21 cellular contexts compared by ENCODE assay signal in genomic region chr11:6631356-6631890, GRCh38. TPM values are rescaled to one million over a fixed set of nuclear protein-coding genes. Genes with fewer than 3 reads are reported as not detected.
DNase-seq lines count a peak whose midpoint lies in the region; ATAC-seq and TF ChIP-seq lines count a peak whose summit lies in the region.
"Had no signal": no experiment of that assay in that cellular context is flagged by ENCODE, and none has a peak within 500 bp of the region (broad histone marks: within the 10 kb centered on the region; RNA-seq: fewer than 3 reads in every experiment).

No MANE protein-coding gene starts in this region.

- H2BK5ac ChIP-seq in mesenchymal stem cell (ENCODE audit: low read depth, low read length, poor library complexity, severe bottlenecking), result no peak overlapping the region

- no peak overlapping the region for H3K4me2 ChIP-seq in mesenchymal stem cell (ENCODE audit: low read length, poor library complexity, severe bottlenecking)
- H3K4me2 ChIP-seq: KMS-11, PC-9 had no signal

- peak overlapping the region; percentile 32 for H4K8ac ChIP-seq in mesenchymal stem cell (ENCODE audit: low read length)

- WGBS in mesenchymal stem cell, result 95% methylated on average over 12 of the region's 12 CpGs

- H3K36me3 Mint-ChIP-seq in activated naive CD8-positive, alpha-beta T cell treated with anti-CD3 and anti-CD28 coated beads, Interleukin-2, amount 10 ng/mL, durations not matched to agents 7 days and 5 days, result no peaks in the 10 kb centered on the region
- no peaks in the 10 kb centered on the region for H3K36me3 Mint-ChIP-seq in activated naive CD8-positive, alpha-beta T cell treated with anti-CD3 and anti-CD28 coated beads for 36 hours
- H3K36me3 Mint-ChIP-seq in WTC11 (no peaks in the 10 kb centered on the region), type B pancreatic cell (peaks cover 9% of the 10 kb centered on the region)
- H3K36me3 Mint-ChIP-seq: CD14-positive monocyte had no signal

- H2BK15ac ChIP-seq in mesenchymal stem cell (ENCODE audit: low read depth, poor library complexity, severe bottlenecking), result peak overlapping the region; percentile 15

- no peak overlapping the region for H3K23ac ChIP-seq in mesenchymal stem cell (ENCODE audit: low read length in 2 of 2)

- H2BK120ac ChIP-seq in mesenchymal stem cell (ENCODE audit: low read depth, low read length), result no peak overlapping the region

- no peak overlapping the region for H3K4me3 Mint-ChIP-seq in activated naive CD8-positive, alpha-beta T cell treated with anti-CD3 and anti-CD28 coated beads, Interleukin-2, amount 10 ng/mL, durations not matched to agents 7 days and 5 days
- H3K4me3 Mint-ChIP-seq in activated naive CD8-positive, alpha-beta T cell treated with anti-CD3 and anti-CD28 coated beads for 36 hours, result no peak overlapping the region
- peak overlapping the region; percentile 37 for H3K4me3 Mint-ChIP-seq in WTC11
- H3K4me3 Mint-ChIP-seq in type B pancreatic cell, result peak overlapping the region; percentile 47
- H3K4me3 Mint-ChIP-seq: B cell, CD14-positive monocyte had no signal

- TF ChIP-seq CTCF in WTC11 (IDR thresholded peaks at IDR 0.05), result no peak
- no peak for TF ChIP-seq CTCF in type B pancreatic cell (conservative IDR thresholded peaks at IDR 0.05)

- H3K36me3 ChIP-seq in mesenchymal stem cell (ENCODE audit: control insufficient read depth in 1 of 2, insufficient read depth in 2 of 2, low read depth in 1 of 2, low read length in 2 of 2), result peaks cover 0 to 40% of the 10 kb centered on the region in 2 experiments

- no peak overlapping the region for H3K4me3 ChIP-seq in mesenchymal stem cell (ENCODE audit: insufficient read depth in 1 of 2, low read depth in 1 of 2, low read length in 2 of 2)
- H3K4me3 ChIP-seq: PC-9 had no signal

- H3K9ac ChIP-seq in mesenchymal stem cell (ENCODE audit: low read length), result no peak overlapping the region
- H3K9ac ChIP-seq: KMS-11 had no signal

- no peaks in the 10 kb centered on the region for H3K9me3 ChIP-seq in mesenchymal stem cell (ENCODE audit: control insufficient read depth, low read length)

- CTCF ChIA-PET in WTC11 (lab: Charles Lee), result interaction anchor here (0.8 to 2.5 kb wide), 5 partner anchors 20 to 100 kb away, joined by 3 to 10 read pairs (median 3); partner anchors contain the start of genes MRPL17 and TAF10

- no peak overlapping the region for H4K91ac ChIP-seq in mesenchymal stem cell (ENCODE audit: low read length)

- no peaks in the 10 kb centered on the region for H3K79me1 ChIP-seq in mesenchymal stem cell (replicated peaks; ENCODE audit: low read length, poor library complexity, severe bottlenecking)

- no peaks in the 10 kb centered on the region for H3K9me3 Mint-ChIP-seq in activated naive CD8-positive, alpha-beta T cell treated with anti-CD3 and anti-CD28 coated beads, Interleukin-2, amount 10 ng/mL, durations not matched to agents 7 days and 5 days
- no peaks in the 10 kb centered on the region for H3K9me3 Mint-ChIP-seq in activated naive CD8-positive, alpha-beta T cell treated with anti-CD3 and anti-CD28 coated beads for 36 hours
- H3K9me3 Mint-ChIP-seq in WTC11, result no peaks in the 10 kb centered on the region
- no peaks in the 10 kb centered on the region for H3K9me3 Mint-ChIP-seq in type B pancreatic cell

- peaks cover 0 to 8% of the 10 kb centered on the region in 2 experiments for H3K27me3 ChIP-seq in mesenchymal stem cell (ENCODE audit: control insufficient read depth in 1 of 2, insufficient read depth in 1 of 2, low read length in 2 of 2)

- H2AK5ac ChIP-seq in mesenchymal stem cell (ENCODE audit: low read length, severe bottlenecking), result no peak overlapping the region

- peaks cover 17% of the 10 kb centered on the region for H3K4me1 Mint-ChIP-seq in activated naive CD8-positive, alpha-beta T cell treated with anti-CD3 and anti-CD28 coated beads, Interleukin-2, amount 10 ng/mL, durations not matched to agents 7 days and 5 days
- H3K4me1 Mint-ChIP-seq in activated naive CD8-positive, alpha-beta T cell treated with anti-CD3 and anti-CD28 coated beads for 36 hours, result peaks cover 22% of the 10 kb centered on the region
- H3K4me1 Mint-ChIP-seq in WTC11, result peaks cover 8% of the 10 kb centered on the region; the same call in 1 of the 2 replicates
- peaks cover 8% of the 10 kb centered on the region for H3K4me1 Mint-ChIP-seq in type B pancreatic cell (ENCODE audit: unreplicated experiment)

- H3K27ac Mint-ChIP-seq in activated naive CD8-positive, alpha-beta T cell treated with anti-CD3 and anti-CD28 coated beads, Interleukin-2, amount 10 ng/mL, durations not matched to agents 7 days and 5 days, result peak overlapping the region; percentile 36
- H3K27ac Mint-ChIP-seq in activated naive CD8-positive, alpha-beta T cell treated with anti-CD3 and anti-CD28 coated beads for 36 hours, result no peak overlapping the region
- H3K27ac Mint-ChIP-seq in WTC11 (no peak overlapping the region), type B pancreatic cell (no peak overlapping the region)
- H3K27ac Mint-ChIP-seq: B cell had no signal

- H3K27ac ChIP-seq in mesenchymal stem cell (ENCODE audit: low read length, poor library complexity, severe bottlenecking), result no peak overlapping the region
- H3K27ac ChIP-seq: KMS-11, PC-9 had no signal

- POLR2A ChIA-PET in activated naive CD8-positive, alpha-beta T cell treated with anti-CD3 and anti-CD28 coated beads, Interleukin-2, amount 10 ng/mL, durations not matched to agents 7 days and 5 days (lab: Charles Lee), result interaction anchor here (2.1 kb wide), 1 partner anchor 13 kb away, joined by 8 read pairs; the partner anchor contains the start of gene TPP1
- POLR2A ChIA-PET in WTC11 (lab: Charles Lee), result interaction anchor here (1.1 kb wide), 1 partner anchor 60 kb away, joined by 3 read pairs; no protein-coding TSS in a partner anchor

- no peak for ATAC-seq in activated naive CD8-positive, alpha-beta T cell treated with anti-CD3 and anti-CD28 coated beads, Interleukin-2, amount 10 ng/mL, durations not matched to agents 7 days and 5 days (ENCODE audit: low read depth)
- ATAC-seq in WTC11, result no peak
- ATAC-seq in GM19023 (IDR thresholded peaks at IDR 0.05; ENCODE audit: unreplicated experiment), result no peak
- ATAC-seq in GM19351 (IDR thresholded peaks at IDR 0.05; ENCODE audit: unreplicated experiment), result no peak

- H3K4me1 ChIP-seq in mesenchymal stem cell (ENCODE audit: control insufficient read depth, insufficient read depth, low read depth, low read length), result peaks cover 5% of the 10 kb centered on the region

- DNase-seq in activated naive CD8-positive, alpha-beta T cell treated with anti-CD3 and anti-CD28 coated beads, Interleukin-2, amount 10 ng/mL, durations not matched to agents 7 days and 5 days, result no peak
- DNase-seq in activated naive CD8-positive, alpha-beta T cell treated with anti-CD3 and anti-CD28 coated beads for 36 hours, result no peak
- no peak for DNase-seq in WTC11 (ENCODE audit: low spot score)
- no peak for DNase-seq in mesenchymal stem cell
- DNase-seq in type B pancreatic cell (ENCODE audit: extremely low spot score, unreplicated experiment), result peak; percentile 52
- DNase-seq in NCI-H2107 (lab: John Stamatoyannopoulos, UW), result no peak
- DNase-seq: GDM1, HCEC 1CT, NCI-H1092 treated with DMSO at 0.1 percent for 48 hours, NCI-H1436 treated with DMSO at 0.1 percent for 48 hours, NCI-H1930, NCI-H226, NCI-H510A treated with DMSO at 0.1 percent for 48 hours, NCI-H748 treated with DMSO at 0.1 percent for 48 hours, PC-9, RPMI8226 had no signal

- H3K18ac ChIP-seq in mesenchymal stem cell (ENCODE audit: low read depth in 1 of 2, low read length in 2 of 2), result no peak overlapping the region

- H2BK12ac ChIP-seq in mesenchymal stem cell (ENCODE audit: low read length in 2 of 2), result no peak overlapping the region

- no peak overlapping the region for H3K14ac ChIP-seq in mesenchymal stem cell (ENCODE audit: low read length in 2 of 2)

- no peak overlapping the region for H3K4ac ChIP-seq in mesenchymal stem cell (ENCODE audit: low read depth in 1 of 2, low read length in 2 of 2)

- H3K27me3 Mint-ChIP-seq in activated naive CD8-positive, alpha-beta T cell treated with anti-CD3 and anti-CD28 coated beads, Interleukin-2, amount 10 ng/mL, durations not matched to agents 7 days and 5 days, result no peaks in the 10 kb centered on the region
- no peaks in the 10 kb centered on the region for H3K27me3 Mint-ChIP-seq in activated naive CD8-positive, alpha-beta T cell treated with anti-CD3 and anti-CD28 coated beads for 36 hours
- H3K27me3 Mint-ChIP-seq in WTC11 (ENCODE audit: low read depth), result peaks cover 41% of the 10 kb centered on the region
- H3K27me3 Mint-ChIP-seq in type B pancreatic cell, result peaks cover 22% of the 10 kb centered on the region
- H3K27me3 Mint-ChIP-seq: B cell had no signal

- H2AFZ ChIP-seq in mesenchymal stem cell (ENCODE audit: low read depth, low read length), result no peak overlapping the region
- H2AFZ ChIP-seq: PC-9 had no signal

RNA-seq across cellular contexts. Expression of gene TPP1, which starts 12.2 kb away (rescaled TPM):
- total RNA-seq in activated naive CD8-positive, alpha-beta T cell treated with anti-CD3 and anti-CD28 coated beads, Interleukin-2, amount 10 ng/mL, durations not matched to agents 7 days and 5 days, result 100 to 1,000 TPM; 114 to 120 TPM
- 10 to 100 TPM; 30.7 to 33.7 TPM for total RNA-seq in activated naive CD8-positive, alpha-beta T cell treated with anti-CD3 and anti-CD28 coated beads for 36 hours
- total RNA-seq in WTC11 (2021), result 36.2 to 51.4 TPM (median 44.8 TPM) in 3 replicates
- 425 TPM for polyA plus RNA-seq in mesenchymal stem cell (2013, experiment 1 of 2)
- polyA plus RNA-seq in mesenchymal stem cell (2013, experiment 2 of 2), result 399 TPM
- 72.8 and 97.8 TPM in 2 replicates for total RNA-seq in type B pancreatic cell (ENCODE audit: low replicate concordance)

RNA-seq across cellular contexts. Expression of gene TAF10, which starts 19.4 kb away (rescaled TPM):
- total RNA-seq in activated naive CD8-positive, alpha-beta T cell treated with anti-CD3 and anti-CD28 coated beads, Interleukin-2, amount 10 ng/mL, durations not matched to agents 7 days and 5 days, result 100 to 1,000 TPM; 154 to 156 TPM
- total RNA-seq in activated naive CD8-positive, alpha-beta T cell treated with anti-CD3 and anti-CD28 coated beads for 36 hours, result 100 to 1,000 TPM; 156 to 160 TPM
- total RNA-seq in WTC11 (2021) (165 to 186 TPM (median 178 TPM) in 3 replicates), type B pancreatic cell (ENCODE audit: low replicate concordance) (121 and 130 TPM in 2 replicates)
- polyA plus RNA-seq in mesenchymal stem cell (2013, experiment 1 of 2), result 187 TPM
- polyA plus RNA-seq in mesenchymal stem cell (2013, experiment 2 of 2), result 195 TPM

RNA-seq across cellular contexts. Expression of gene DCHS1, which starts 24.2 kb away (rescaled TPM):
- total RNA-seq in activated naive CD8-positive, alpha-beta T cell treated with anti-CD3 and anti-CD28 coated beads, Interleukin-2, amount 10 ng/mL, durations not matched to agents 7 days and 5 days, result 1 to 10 TPM; 2.1 to 2.5 TPM
- 1 to 10 TPM; 1.3 to 1.4 TPM for total RNA-seq in activated naive CD8-positive, alpha-beta T cell treated with anti-CD3 and anti-CD28 coated beads for 36 hours
- total RNA-seq in WTC11 (2021) (11.5 to 14.2 TPM (median 12.6 TPM) in 3 replicates), type B pancreatic cell (ENCODE audit: low replicate concordance) (3.9 and 54.9 TPM in 2 replicates)
- polyA plus RNA-seq in mesenchymal stem cell (2013, experiment 1 of 2), result 13.2 TPM
- 12.1 TPM for polyA plus RNA-seq in mesenchymal stem cell (2013, experiment 2 of 2)

RNA-seq across cellular contexts. Expression of gene ILK, which starts 27.8 kb away (rescaled TPM):
- total RNA-seq in activated naive CD8-positive, alpha-beta T cell treated with anti-CD3 and anti-CD28 coated beads, Interleukin-2, amount 10 ng/mL, durations not matched to agents 7 days and 5 days, result 100 to 1,000 TPM; 195 to 207 TPM
- 10 to 100 TPM; 66.1 to 68.0 TPM for total RNA-seq in activated naive CD8-positive, alpha-beta T cell treated with anti-CD3 and anti-CD28 coated beads for 36 hours
- total RNA-seq in WTC11 (2021), result 97.7 to 112 TPM (median 110 TPM) in 3 replicates
- 309 TPM for polyA plus RNA-seq in mesenchymal stem cell (2013, experiment 1 of 2)
- polyA plus RNA-seq in mesenchymal stem cell (2013, experiment 2 of 2), result 311 TPM
- 92.7 and 135 TPM in 2 replicates for total RNA-seq in type B pancreatic cell (ENCODE audit: low replicate concordance)

RNA-seq across cellular contexts. Expression of gene RRP8, which starts 28.0 kb away (rescaled TPM):
- total RNA-seq in activated naive CD8-positive, alpha-beta T cell treated with anti-CD3 and anti-CD28 coated beads, Interleukin-2, amount 10 ng/mL, durations not matched to agents 7 days and 5 days, result 10 to 100 TPM; 31.7 to 34.4 TPM
- 10 to 100 TPM; 37.8 to 45.3 TPM for total RNA-seq in activated naive CD8-positive, alpha-beta T cell treated with anti-CD3 and anti-CD28 coated beads for 36 hours
- total RNA-seq in WTC11 (2021) (12.5 to 15.0 TPM (median 14.6 TPM) in 3 replicates), type B pancreatic cell (ENCODE audit: low replicate concordance) (19.7 and 23.5 TPM in 2 replicates)
- polyA plus RNA-seq in mesenchymal stem cell (2013, experiment 1 of 2), result 21.1 TPM
- polyA plus RNA-seq in mesenchymal stem cell (2013, experiment 2 of 2), result 22.0 TPM

Comparison
In these comparisons a context has a peak if more than half of its experiments do, and no peak if none do; other contexts are left out.
1. H3K4me3 Mint-ChIP-seq: peak in WTC11 (single experiment) and type B pancreatic cell (single experiment); none in activated naive CD8-positive, alpha-beta T cell treated with anti-CD3 and anti-CD28 coated beads, Interleukin-2, amount 10 ng/mL, durations not matched to agents 7 days and 5 days (single experiment) and activated naive CD8-positive, alpha-beta T cell treated with anti-CD3 and anti-CD28 coated beads for 36 hours (single experiment).